Comparison of ENCODE assay signal across 1 cellular context in the genomic region with DNA sequence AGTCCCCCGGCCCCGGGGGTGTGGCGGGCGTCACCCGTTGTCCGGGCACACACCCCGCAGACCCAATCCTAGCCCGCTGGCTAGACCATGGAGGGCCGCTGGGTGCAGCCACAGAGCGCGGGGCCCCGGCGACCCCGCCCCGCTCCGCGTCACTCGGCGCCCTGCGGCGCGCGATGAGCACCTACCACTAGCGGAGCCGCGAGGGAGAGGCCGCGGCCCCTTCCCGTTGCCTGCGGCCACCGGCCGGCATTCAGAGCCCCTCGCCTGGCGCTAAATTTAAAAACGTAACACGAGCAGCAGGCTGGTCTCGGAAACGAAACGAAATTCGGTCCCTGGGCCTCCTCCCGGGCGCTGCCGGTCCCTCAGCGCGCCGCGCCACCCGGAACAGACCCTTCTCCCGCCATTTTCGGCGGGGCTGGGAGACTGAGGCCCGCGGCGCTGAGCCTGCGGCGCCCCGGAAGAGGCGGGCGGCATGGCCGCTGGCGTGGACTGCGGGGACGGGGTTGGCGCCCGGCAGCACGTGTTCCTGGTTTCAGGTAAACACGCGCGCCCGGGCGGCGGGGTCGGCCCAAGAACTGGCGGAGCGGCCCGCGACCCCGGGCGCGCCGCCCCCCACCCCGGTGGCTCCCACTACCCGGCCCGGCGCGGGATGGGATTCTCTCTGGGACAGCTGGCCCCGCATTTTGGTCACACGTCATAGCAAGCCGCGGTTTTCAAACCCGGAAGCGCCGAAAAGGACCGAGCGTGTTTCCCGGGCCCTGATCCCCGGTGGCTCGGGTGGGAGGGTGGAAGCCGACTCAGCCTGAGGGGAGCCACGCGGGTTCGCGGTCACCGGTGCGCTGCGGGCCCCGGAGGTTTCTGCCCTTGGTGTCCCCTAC.
A peak's percentile ranks its signal among the peaks of the same experiment; 100 is the strongest.
TF ChIP-seq lines count a peak whose summit lies in the region.

A gene with protein sequence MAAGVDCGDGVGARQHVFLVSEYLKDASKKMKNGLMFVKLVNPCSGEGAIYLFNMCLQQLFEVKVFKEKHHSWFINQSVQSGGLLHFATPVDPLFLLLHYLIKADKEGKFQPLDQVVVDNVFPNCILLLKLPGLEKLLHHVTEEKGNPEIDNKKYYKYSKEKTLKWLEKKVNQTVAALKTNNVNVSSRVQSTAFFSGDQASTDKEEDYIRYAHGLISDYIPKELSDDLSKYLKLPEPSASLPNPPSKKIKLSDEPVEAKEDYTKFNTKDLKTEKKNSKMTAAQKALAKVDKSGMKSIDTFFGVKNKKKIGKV (plus strand): TSS at position 187 of the 878 bp plus-strand sequence. CDS start 286 bp downstream, at position 473.

TF ChIP-seq in HepG2, 621 proteins besides CTCF, POLR2A, EP300 and RAD21 (continued from another document and continues in another):
- TF ChIP-seq GRHL1 (CRISPR knock-in tag; conservative IDR thresholded peaks at IDR 0.05) (no peak), ZNF7 (CRISPR knock-in tag; IDR thresholded peaks at IDR 0.05) (no peak), SUZ12 (IDR thresholded peaks at IDR 0.05; ENCODE audit: low read depth, low read length) (no peak), ZNF546 (CRISPR knock-in tag; conservative IDR thresholded peaks at IDR 0.05) (peak; percentile 83), SP140L (CRISPR knock-in tag; IDR thresholded peaks at IDR 0.05; ENCODE audit: borderline replicate concordance) (peak; percentile 94; the same call in 1 of the 2 replicates), TGIF2 (CRISPR knock-in tag; IDR thresholded peaks at IDR 0.05) (no peak), PHF5A (CRISPR knock-in tag; IDR thresholded peaks at IDR 0.05; ENCODE audit: low read depth, unreplicated experiment) (no peak), ZNF577 (CRISPR knock-in tag; IDR thresholded peaks at IDR 0.05; ENCODE audit: borderline replicate concordance, low read depth) (no peak), MAFF (IDR thresholded peaks at IDR 0.05; ENCODE audit: low read depth, low read length) (no peak), ZNF317 (CRISPR knock-in tag; IDR thresholded peaks at IDR 0.05) (no peak), REL (CRISPR knock-in tag; conservative IDR thresholded peaks at IDR 0.05) (peak; percentile 75; the same call in 1 of the 2 replicates), ATF5 (CRISPR knock-in tag; IDR thresholded peaks at IDR 0.05; ENCODE audit: low read depth) (no peak), GFI1 (CRISPR knock-in tag; IDR thresholded peaks at IDR 0.05; ENCODE audit: borderline replicate concordance) (peak; percentile 74; the same call in 1 of the 2 replicates), ELF4 (CRISPR knock-in tag; IDR thresholded peaks at IDR 0.05; ENCODE audit: borderline replicate concordance) (peak; percentile 73), GATAD1 (CRISPR knock-in tag; IDR thresholded peaks at IDR 0.05) (no peak; the same call in 1 of the 2 replicates), PHF20 (CRISPR knock-in tag; IDR thresholded peaks at IDR 0.05) (peak; percentile 59), TMF1 (CRISPR knock-in tag; IDR thresholded peaks at IDR 0.05; ENCODE audit: low read depth) (no peak; the same call in 1 of the 2 replicates), FOXM1 (CRISPR knock-in tag; IDR thresholded peaks at IDR 0.05) (no peak), ZNF552 (CRISPR knock-in tag; IDR thresholded peaks at IDR 0.05; ENCODE audit: borderline replicate concordance) (peak; percentile 15; the same call in 1 of the 2 replicates), MXD4 (CRISPR knock-in tag; IDR thresholded peaks at IDR 0.05) (peak; percentile 82), IKZF1 (IDR thresholded peaks at IDR 0.05) (no peak), ZNF441 (CRISPR knock-in tag; IDR thresholded peaks at IDR 0.05; ENCODE audit: borderline replicate concordance) (peak; percentile 82), ARNT (IDR thresholded peaks at IDR 0.05) (no peak), REST (IDR thresholded peaks at IDR 0.05; ENCODE audit: borderline replicate concordance in 1 of 2, low read depth in 1 of 2, low read length in 2 of 2) (0 out of 4 replicates have a peak, but pooled peaks of 1 of the 2 experiments have one; percentile 8), HNRNPLL (IDR thresholded peaks at IDR 0.05; ENCODE audit: low read depth, low read length, poor library complexity, severe bottlenecking) (peak; percentile 75), FOXO1 (CRISPR knock-in tag; IDR thresholded peaks at IDR 0.05) (no peak), KDM4B (CRISPR knock-in tag; IDR thresholded peaks at IDR 0.05) (no peak), KLF11 (CRISPR knock-in tag; IDR thresholded peaks at IDR 0.05) (no peak), ZFYVE20 (CRISPR knock-in tag; IDR thresholded peaks at IDR 0.05; ENCODE audit: borderline replicate concordance, low read depth) (no peak), NFKB2 (CRISPR knock-in tag; IDR thresholded peaks at IDR 0.05; ENCODE audit: borderline replicate concordance) (peak; percentile 93), TEAD3 (CRISPR knock-in tag; optimal IDR thresholded peaks at IDR 0.05; ENCODE audit: borderline replicate concordance) (no peak), SP5 (CRISPR knock-in tag; IDR thresholded peaks at IDR 0.05; ENCODE audit: borderline replicate concordance, low read depth) (no peak), RARG (CRISPR knock-in tag; IDR thresholded peaks at IDR 0.05; ENCODE audit: low read depth) (no peak), ZFAT (CRISPR knock-in tag; conservative IDR thresholded peaks at IDR 0.05) (peak; percentile 85), ZNF296 (CRISPR knock-in tag; conservative IDR thresholded peaks at IDR 0.05) (no peak), TOE1 (CRISPR knock-in tag; IDR thresholded peaks at IDR 0.05) (no peak; the same call in 1 of the 2 replicates), ZNF777 (CRISPR knock-in tag; IDR thresholded peaks at IDR 0.05) (peak; percentile 62), ERF (CRISPR knock-in tag; IDR thresholded peaks at IDR 0.05) (peak; percentile 36), ZNF589 (CRISPR knock-in tag; conservative IDR thresholded peaks at IDR 0.05) (0 out of 2 replicates have a peak, but pooled peaks have one; percentile 23), ZNF672 (CRISPR knock-in tag; IDR thresholded peaks at IDR 0.05) (no peak), MIER3 (CRISPR knock-in tag; IDR thresholded peaks at IDR 0.05; ENCODE audit: borderline replicate concordance) (no peak), ZSCAN31 (CRISPR knock-in tag; IDR thresholded peaks at IDR 0.05; ENCODE audit: low read depth) (no peak; the same call in none of the 2 replicates), ZBTB34 (CRISPR knock-in tag; IDR thresholded peaks at IDR 0.05) (peak; percentile 71; the same call in 1 of the 2 replicates), ZBTB20 (CRISPR knock-in tag; IDR thresholded peaks at IDR 0.05; ENCODE audit: borderline replicate concordance, low read depth) (no peak)
- TF ChIP-seq, protein P1, sequence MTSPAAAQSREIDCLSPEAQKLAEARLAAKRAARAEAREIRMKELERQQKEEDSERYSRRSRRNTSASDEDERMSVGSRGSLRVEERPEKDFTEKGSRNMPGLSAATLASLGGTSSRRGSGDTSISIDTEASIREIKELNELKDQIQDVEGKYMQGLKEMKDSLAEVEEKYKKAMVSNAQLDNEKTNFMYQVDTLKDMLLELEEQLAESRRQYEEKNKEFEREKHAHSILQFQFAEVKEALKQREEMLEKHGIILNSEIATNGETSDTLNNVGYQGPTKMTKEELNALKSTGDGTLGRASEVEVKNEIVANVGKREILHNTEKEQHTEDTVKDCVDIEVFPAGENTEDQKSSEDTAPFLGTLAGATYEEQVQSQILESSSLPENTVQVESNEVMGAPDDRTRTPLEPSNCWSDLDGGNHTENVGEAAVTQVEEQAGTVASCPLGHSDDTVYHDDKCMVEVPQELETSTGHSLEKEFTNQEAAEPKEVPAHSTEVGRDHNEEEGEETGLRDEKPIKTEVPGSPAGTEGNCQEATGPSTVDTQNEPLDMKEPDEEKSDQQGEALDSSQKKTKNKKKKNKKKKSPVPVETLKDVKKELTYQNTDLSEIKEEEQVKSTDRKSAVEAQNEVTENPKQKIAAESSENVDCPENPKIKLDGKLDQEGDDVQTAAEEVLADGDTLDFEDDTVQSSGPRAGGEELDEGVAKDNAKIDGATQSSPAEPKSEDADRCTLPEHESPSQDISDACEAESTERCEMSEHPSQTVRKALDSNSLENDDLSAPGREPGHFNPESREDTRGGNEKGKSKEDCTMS (CRISPR knock-in tag; conservative IDR thresholded peaks at IDR 0.05) = no peak
- TF ChIP-seq, protein P2, sequence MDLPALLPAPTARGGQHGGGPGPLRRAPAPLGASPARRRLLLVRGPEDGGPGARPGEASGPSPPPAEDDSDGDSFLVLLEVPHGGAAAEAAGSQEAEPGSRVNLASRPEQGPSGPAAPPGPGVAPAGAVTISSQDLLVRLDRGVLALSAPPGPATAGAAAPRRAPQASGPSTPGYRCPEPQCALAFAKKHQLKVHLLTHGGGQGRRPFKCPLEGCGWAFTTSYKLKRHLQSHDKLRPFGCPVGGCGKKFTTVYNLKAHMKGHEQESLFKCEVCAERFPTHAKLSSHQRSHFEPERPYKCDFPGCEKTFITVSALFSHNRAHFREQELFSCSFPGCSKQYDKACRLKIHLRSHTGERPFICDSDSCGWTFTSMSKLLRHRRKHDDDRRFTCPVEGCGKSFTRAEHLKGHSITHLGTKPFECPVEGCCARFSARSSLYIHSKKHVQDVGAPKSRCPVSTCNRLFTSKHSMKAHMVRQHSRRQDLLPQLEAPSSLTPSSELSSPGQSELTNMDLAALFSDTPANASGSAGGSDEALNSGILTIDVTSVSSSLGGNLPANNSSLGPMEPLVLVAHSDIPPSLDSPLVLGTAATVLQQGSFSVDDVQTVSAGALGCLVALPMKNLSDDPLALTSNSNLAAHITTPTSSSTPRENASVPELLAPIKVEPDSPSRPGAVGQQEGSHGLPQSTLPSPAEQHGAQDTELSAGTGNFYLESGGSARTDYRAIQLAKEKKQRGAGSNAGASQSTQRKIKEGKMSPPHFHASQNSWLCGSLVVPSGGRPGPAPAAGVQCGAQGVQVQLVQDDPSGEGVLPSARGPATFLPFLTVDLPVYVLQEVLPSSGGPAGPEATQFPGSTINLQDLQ (CRISPR knock-in tag; IDR thresholded peaks at IDR 0.05) = no peak; the same call in 1 of the 2 replicates
- TF ChIP-seq, protein P3, sequence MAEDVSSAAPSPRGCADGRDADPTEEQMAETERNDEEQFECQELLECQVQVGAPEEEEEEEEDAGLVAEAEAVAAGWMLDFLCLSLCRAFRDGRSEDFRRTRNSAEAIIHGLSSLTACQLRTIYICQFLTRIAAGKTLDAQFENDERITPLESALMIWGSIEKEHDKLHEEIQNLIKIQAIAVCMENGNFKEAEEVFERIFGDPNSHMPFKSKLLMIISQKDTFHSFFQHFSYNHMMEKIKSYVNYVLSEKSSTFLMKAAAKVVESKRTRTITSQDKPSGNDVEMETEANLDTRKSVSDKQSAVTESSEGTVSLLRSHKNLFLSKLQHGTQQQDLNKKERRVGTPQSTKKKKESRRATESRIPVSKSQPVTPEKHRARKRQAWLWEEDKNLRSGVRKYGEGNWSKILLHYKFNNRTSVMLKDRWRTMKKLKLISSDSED (CRISPR knock-in tag; IDR thresholded peaks at IDR 0.05) = no peak
